In the genomic region with DNA sequence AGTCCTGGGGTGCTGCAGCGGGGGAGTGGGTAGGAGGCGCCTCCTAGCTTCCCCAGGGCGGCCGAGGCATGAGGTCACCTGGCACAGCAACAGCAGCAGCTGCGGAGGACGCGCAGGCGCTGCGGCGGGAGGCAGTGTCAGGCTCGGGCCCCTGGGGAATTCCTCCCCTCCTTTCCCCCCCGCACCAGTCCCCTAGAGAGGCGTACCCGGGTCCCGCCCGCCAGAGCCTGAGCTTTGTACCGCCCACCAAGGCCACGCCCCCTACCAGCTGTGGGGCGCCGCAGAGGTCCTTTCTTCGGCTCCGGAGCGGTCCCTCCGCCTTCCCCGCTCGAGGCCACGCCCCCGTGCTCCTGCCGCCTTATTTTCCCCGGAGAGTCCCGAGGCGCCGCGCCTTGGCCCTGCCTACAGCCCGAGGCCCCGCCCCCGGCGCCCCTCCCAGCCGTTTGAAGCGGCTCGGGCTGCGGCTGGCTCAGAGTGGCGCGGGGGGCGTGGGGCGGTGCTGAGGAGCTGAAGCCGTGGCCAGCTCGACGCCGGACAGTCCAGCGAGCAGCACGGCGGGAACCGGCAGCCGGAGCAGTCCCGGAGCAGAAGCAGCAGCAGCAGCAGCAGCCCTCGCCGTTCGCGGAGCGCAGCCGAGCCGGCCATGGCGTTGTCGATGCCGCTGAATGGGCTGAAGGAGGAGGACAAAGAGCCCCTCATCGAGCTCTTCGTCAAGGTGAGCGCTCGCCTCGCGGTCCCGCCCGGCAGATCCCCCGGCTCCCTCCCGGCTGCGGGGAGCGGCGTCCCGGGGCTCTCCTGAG, we compare ENCODE assay signal across 8 cellular contexts. TPM values are rescaled to one million over a fixed set of nuclear protein-coding genes. Genes with fewer than 3 reads are reported as not detected.
A peak's percentile ranks its signal among the peaks of the same experiment; 100 is the strongest.
DNase-seq lines count a peak whose midpoint lies in the region; ATAC-seq and TF ChIP-seq lines count a peak whose summit lies in the region.

A gene (plus strand): TSS at position 537 of the 800 bp plus-strand sequence. CDS start 107 bp downstream, at position 644.

- WGBS in GM23248 (ENCODE audit: low coverage in 1 of 2, low lambda C conversion rate in 2 of 2, missing lambda C conversion rate in 2 of 2), 2 experiments = 0 to 1% methylated on average over 26 to 65 of the region's 80 CpGs

- H3K4me3 ChIP-seq in DOHH2 (ENCODE audit: low read length) (peak within 1 kb of the TSS; percentile 86), GM23248 (peak within 1 kb of the TSS; percentile 99), RWPE2 (ENCODE audit: severe bottlenecking) (peak within 1 kb of the TSS; percentile 84)

- DNase-seq in GM23248 (peak; percentile 100), LHCN-M2 (ENCODE audit: low read depth) (peak; percentile 99), RWPE2 (ENCODE audit: low spot score) (peak; percentile 98), fibroblast of peridontal ligament (ENCODE audit: extremely low read depth) (peak; percentile 97)
- peak; percentile 100 for DNase-seq in activated T-helper 2 cell treated with anti-CD3 and anti-CD28 coated beads, Interferon-gamma antibody, Interleukin-2, Interleukin-4, amounts not matched to agents 10 μg/mL and 5 μg/mL and 100 μg/mL, durations not matched to agents 14 hours and 24 hours and 36 hours (ENCODE audit: low spot score)
- peak; percentile 100 for DNase-seq in natural killer cell treated with Interleukin-12 subunit alpha and Interleukin-12 subunit beta and Interleukin-15 and Interleukin-18, amount 100 ng/mL, for 72 hours (ENCODE audit: low spot score)
- DNase-seq in stimulated activated naive CD8-positive, alpha-beta T cell treated with anti-CD3 and anti-CD28 coated beads, Interleukin-15, Interleukin-2, amounts not matched to agents 100 U/mL and 50 U/mL, for 24 hours = peak; percentile 100

- H3K79me2 ChIP-seq in DOHH2 (ENCODE audit: control insufficient read depth, low read length) = peaks cover 49% of the 10 kb centered on the region
- H3K79me2 ChIP-seq in GM23248 (ENCODE audit: insufficient read depth) = peaks cover 48% of the 10 kb centered on the region

- peak; percentile 82 for ATAC-seq in RWPE2 (ENCODE audit: low read depth)
- ATAC-seq in natural killer cell treated with Interleukin-12 subunit alpha and Interleukin-12 subunit beta and Interleukin-15 and Interleukin-18, amount 100 ng/mL, for 72 hours = peak; percentile 98 to 99
- peak; percentile 92 for ATAC-seq in stimulated activated naive CD8-positive, alpha-beta T cell treated with anti-CD3 and anti-CD28 coated beads, Interleukin-15, Interleukin-2, amounts not matched to agents 100 U/mL and 50 U/mL, for 24 hours

- no peaks in the 10 kb centered on the region for H3K9me3 Mint-ChIP-seq in activated T-helper 2 cell treated with anti-CD3 and anti-CD28 coated beads, Interferon-gamma antibody, Interleukin-2, Interleukin-4, amounts not matched to agents 10 μg/mL and 5 μg/mL and 100 μg/mL, durations not matched to agents 14 hours and 24 hours and 36 hours
- H3K9me3 Mint-ChIP-seq in natural killer cell treated with Interleukin-12 subunit alpha and Interleukin-12 subunit beta and Interleukin-15 and Interleukin-18, amount 100 ng/mL, for 72 hours = no peaks in the 10 kb centered on the region

- H3K27me3 Mint-ChIP-seq in activated T-helper 2 cell treated with anti-CD3 and anti-CD28 coated beads, Interferon-gamma antibody, Interleukin-2, Interleukin-4, amounts not matched to agents 10 μg/mL and 5 μg/mL and 100 μg/mL, durations not matched to agents 14 hours and 24 hours and 36 hours (ENCODE audit: low read depth) = no peaks in the 10 kb centered on the region
- H3K27me3 Mint-ChIP-seq in natural killer cell treated with Interleukin-12 subunit alpha and Interleukin-12 subunit beta and Interleukin-15 and Interleukin-18, amount 100 ng/mL, for 72 hours = peaks cover 8 to 21% of the 10 kb centered on the region in 2 donors

- intact Hi-C loops in activated T-helper 2 cell treated with anti-CD3 and anti-CD28 coated beads, Interferon-gamma antibody, Interleukin-2, Interleukin-4, amounts not matched to agents 10 μg/mL and 5 μg/mL and 100 μg/mL, durations not matched to agents 14 hours and 24 hours and 36 hours (cut with micrococcal nuclease) = loop anchor here (2.0 to 10.0 kb wide), 4 partner anchors 50 to 500 kb away; a partner anchor contains a TSS

- H3K4me1 Mint-ChIP-seq in activated T-helper 2 cell treated with anti-CD3 and anti-CD28 coated beads, Interferon-gamma antibody, Interleukin-2, Interleukin-4, amounts not matched to agents 10 μg/mL and 5 μg/mL and 100 μg/mL, durations not matched to agents 14 hours and 24 hours and 36 hours (ENCODE audit: low read depth) = peaks cover 51% of the 10 kb centered on the region
- H3K4me1 Mint-ChIP-seq in natural killer cell treated with Interleukin-12 subunit alpha and Interleukin-12 subunit beta and Interleukin-15 and Interleukin-18, amount 100 ng/mL, for 72 hours (ENCODE audit: low read depth in 2 of 2) = peaks cover 11 to 23% of the 10 kb centered on the region in 2 donors

- no peaks in the 10 kb centered on the region for H3K9me2 ChIP-seq in DOHH2 (replicated peaks; ENCODE audit: control insufficient read depth, low read length)
- no peaks in the 10 kb centered on the region for H3K9me2 ChIP-seq in GM23248 (ENCODE audit: insufficient read depth)

- no peaks in the 10 kb centered on the region for H3K9me3 ChIP-seq in DOHH2 (ENCODE audit: control insufficient read depth, insufficient read depth, low read length)
- H3K9me3 ChIP-seq in GM23248 (ENCODE audit: low read depth) = no peaks in the 10 kb centered on the region
- H3K9me3 ChIP-seq in RWPE2 (ENCODE audit: severe bottlenecking) = no peaks in the 10 kb centered on the region

- H3K36me3 ChIP-seq in DOHH2 (ENCODE audit: control insufficient read depth, low read length) (peaks cover 22% of the 10 kb centered on the region), GM23248 (ENCODE audit: low read depth) (0 out of 2 replicates have a peak, but pooled peaks cover 5% of the 10 kb centered on the region), RWPE2 (ENCODE audit: low read depth) (peaks cover 5% of the 10 kb centered on the region; the same call in 1 of the 2 replicates)

- H3K27ac ChIP-seq in DOHH2 (ENCODE audit: low read depth, low read length) (peak within 1 kb of the TSS; percentile 79), GM23248 (peak within 1 kb of the TSS; percentile 97), RWPE2 (ENCODE audit: poor library complexity, severe bottlenecking) (peak within 1 kb of the TSS; percentile 75)

- no peak within 1 kb of the TSS for H2AFZ ChIP-seq in GM23248

- H3K4me3 Mint-ChIP-seq in activated T-helper 2 cell treated with anti-CD3 and anti-CD28 coated beads, Interferon-gamma antibody, Interleukin-2, Interleukin-4, amounts not matched to agents 10 μg/mL and 5 μg/mL and 100 μg/mL, durations not matched to agents 14 hours and 24 hours and 36 hours (ENCODE audit: low read depth) = peak within 1 kb of the TSS; percentile 91
- peak within 1 kb of the TSS; percentile 87 for H3K4me3 Mint-ChIP-seq in natural killer cell treated with Interleukin-12 subunit alpha and Interleukin-12 subunit beta and Interleukin-15 and Interleukin-18, amount 100 ng/mL, for 72 hours

- H3K27ac Mint-ChIP-seq in activated T-helper 2 cell treated with anti-CD3 and anti-CD28 coated beads, Interferon-gamma antibody, Interleukin-2, Interleukin-4, amounts not matched to agents 10 μg/mL and 5 μg/mL and 100 μg/mL, durations not matched to agents 14 hours and 24 hours and 36 hours = peak within 1 kb of the TSS; percentile 84
- peak within 1 kb of the TSS; percentile 33 to 83 for H3K27ac Mint-ChIP-seq in natural killer cell treated with Interleukin-12 subunit alpha and Interleukin-12 subunit beta and Interleukin-15 and Interleukin-18, amount 100 ng/mL, for 72 hours

- no peaks in the 10 kb centered on the region for H4K20me1 ChIP-seq in DOHH2 (ENCODE audit: control insufficient read depth, insufficient read depth, low read depth, low read length)
- H4K20me1 ChIP-seq in GM23248 (ENCODE audit: insufficient read depth) = peaks cover 24% of the 10 kb centered on the region; the same call in 1 of the 2 replicates

- in situ Hi-C loops in GM23248 (cut with MboI) = no loop called here

- no peaks in the 10 kb centered on the region for H3K27me3 ChIP-seq in DOHH2 (ENCODE audit: control insufficient read depth, low read length)
- no peaks in the 10 kb centered on the region for H3K27me3 ChIP-seq in GM23248 (replicated peaks; ENCODE audit: insufficient read depth)
- no peaks in the 10 kb centered on the region for H3K27me3 ChIP-seq in RWPE2 (ENCODE audit: insufficient read depth, poor library complexity, severe bottlenecking)

- TF ChIP-seq CTCF in DOHH2 (IDR thresholded peaks at IDR 0.05; ENCODE audit: low read depth, low read length, poor library complexity, severe bottlenecking) (peak; percentile 33), RWPE2 (IDR thresholded peaks at IDR 0.05; ENCODE audit: poor library complexity, severe bottlenecking) (peak; percentile 13)

- peaks cover 6% of the 10 kb centered on the region for H3K36me3 Mint-ChIP-seq in activated T-helper 2 cell treated with anti-CD3 and anti-CD28 coated beads, Interferon-gamma antibody, Interleukin-2, Interleukin-4, amounts not matched to agents 10 μg/mL and 5 μg/mL and 100 μg/mL, durations not matched to agents 14 hours and 24 hours and 36 hours (ENCODE audit: low read depth)
- H3K36me3 Mint-ChIP-seq in natural killer cell treated with Interleukin-12 subunit alpha and Interleukin-12 subunit beta and Interleukin-15 and Interleukin-18, amount 100 ng/mL, for 72 hours = no peaks in the 10 kb centered on the region

- H3K9ac ChIP-seq in GM23248 = peak within 1 kb of the TSS; percentile 95

- H3K4me1 ChIP-seq in DOHH2 (ENCODE audit: control insufficient read depth, low read length) (peaks cover 62% of the 10 kb centered on the region), GM23248 (ENCODE audit: insufficient read depth) (peaks cover 45% of the 10 kb centered on the region), RWPE2 (ENCODE audit: insufficient read depth, poor library complexity, severe bottlenecking) (peaks cover 19% of the 10 kb centered on the region)

- H3K4me2 ChIP-seq in DOHH2 (ENCODE audit: low read length) = peak within 1 kb of the TSS; percentile 76
- H3K4me2 ChIP-seq in GM23248 (ENCODE audit: unreplicated experiment) = peak within 1 kb of the TSS; percentile 97

- H3F3A ChIP-seq in DOHH2 (ENCODE audit: control insufficient read depth, insufficient read depth) = peaks cover 33% of the 10 kb centered on the region
- H3F3A ChIP-seq in GM23248 (ENCODE audit: insufficient read depth) = peaks cover 63% of the 10 kb centered on the region

RNA-seq across cellular contexts. Expression of the gene that starts here (rescaled TPM):
- 1,589 and 1,665 TPM in 2 replicates for total RNA-seq in GM23248 (2014; rRNA removed; shearing (Covaris generic))
- polyA plus RNA-seq in GM23248 (2016; fragmentation: Nextera tagmentation; extraction: Ambion mirVana) = 1,380 and 1,381 TPM in 2 replicates
- 533 and 580 TPM in 2 replicates for total RNA-seq in LHCN-M2 (2014; rRNA removed)
- 229 TPM for polyA plus RNA-seq in LHCN-M2 (2012)
- total RNA-seq in activated T-helper 2 cell treated with anti-CD3 and anti-CD28 coated beads, Interferon-gamma antibody, Interleukin-2, Interleukin-4, amounts not matched to agents 10 μg/mL and 5 μg/mL and 100 μg/mL, durations not matched to agents 14 hours and 24 hours and 36 hours = 17.9 and 18.2 TPM in 2 replicates
- 10 to 100 TPM; 11.0 to 14.0 TPM for total RNA-seq in natural killer cell treated with Interleukin-12 subunit alpha and Interleukin-12 subunit beta and Interleukin-15 and Interleukin-18, amount 100 ng/mL, for 72 hours

Comparison
In these comparisons a context has a peak if more than half of its experiments do, and no peak if none do; other contexts are left out.
1. Peak in every context shown above with its lines: DNase-seq, ATAC-seq, H3K4me3 ChIP-seq and H3K27ac ChIP-seq.
2. RNA of the gene that starts here (total RNA-seq): 1,589 to 1,665 TPM in GM23248 and 533 to 580 TPM in LHCN-M2; 17.9 to 18.2 TPM in activated T-helper 2 cell treated with anti-CD3 and anti-CD28 coated beads, Interferon-gamma antibody, Interleukin-2, Interleukin-4, amounts not matched to agents 10 μg/mL and 5 μg/mL and 100 μg/mL, durations not matched to agents 14 hours and 24 hours and 36 hours and 11.0 to 14.0 TPM in natural killer cell treated with Interleukin-12 subunit alpha and Interleukin-12 subunit beta and Interleukin-15 and Interleukin-18, amount 100 ng/mL, for 72 hours; every median in the first group is over 10 times any median in the second.